Comparison of ENCODE assay signal across 1 cellular context in the genomic region with DNA sequence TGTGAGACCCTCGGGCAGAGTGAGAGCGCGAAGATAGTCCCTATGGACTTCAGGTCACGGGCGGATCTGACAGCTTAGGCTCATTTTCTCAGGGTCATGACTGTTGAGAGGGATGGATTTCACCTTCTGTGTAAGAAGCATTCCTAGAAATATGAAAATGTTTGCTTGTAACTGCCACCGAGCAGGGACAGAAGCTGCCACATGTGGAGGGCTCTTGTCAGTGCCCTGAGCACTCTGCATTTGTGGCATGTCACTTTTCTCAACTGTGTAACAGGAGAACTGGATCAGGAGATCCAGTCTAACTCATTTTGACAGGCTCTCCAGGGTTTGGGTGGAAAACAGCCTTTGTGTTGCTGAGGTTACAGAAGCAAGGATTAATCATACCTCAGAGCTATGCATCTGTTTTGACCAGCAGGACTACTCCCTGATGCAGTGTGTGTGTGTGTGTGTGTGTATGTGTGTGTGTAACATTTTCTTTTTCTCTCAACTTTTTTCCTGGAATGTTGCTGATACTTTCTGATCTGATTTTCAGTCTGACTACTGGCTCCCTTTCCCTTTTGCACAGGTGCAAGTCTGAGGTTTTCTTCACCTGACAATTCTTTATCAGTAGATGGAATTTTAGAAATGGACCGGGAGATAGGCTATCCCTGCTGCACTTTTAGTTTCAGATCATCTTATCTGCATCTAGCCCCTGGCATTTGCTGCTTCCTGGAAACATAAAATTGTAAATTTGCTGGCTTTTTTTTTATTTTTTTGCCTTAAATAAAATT.
TF ChIP-seq lines count a peak whose summit lies in the region.

No MANE protein-coding gene starts in this region.

TF ChIP-seq in SK-N-SH treated with all-trans-retinoic acid at 6 μM for 48 hours, 23 proteins besides CTCF, POLR2A, EP300 and RAD21 (continued from another document):
- TF ChIP-seq, protein P1, sequence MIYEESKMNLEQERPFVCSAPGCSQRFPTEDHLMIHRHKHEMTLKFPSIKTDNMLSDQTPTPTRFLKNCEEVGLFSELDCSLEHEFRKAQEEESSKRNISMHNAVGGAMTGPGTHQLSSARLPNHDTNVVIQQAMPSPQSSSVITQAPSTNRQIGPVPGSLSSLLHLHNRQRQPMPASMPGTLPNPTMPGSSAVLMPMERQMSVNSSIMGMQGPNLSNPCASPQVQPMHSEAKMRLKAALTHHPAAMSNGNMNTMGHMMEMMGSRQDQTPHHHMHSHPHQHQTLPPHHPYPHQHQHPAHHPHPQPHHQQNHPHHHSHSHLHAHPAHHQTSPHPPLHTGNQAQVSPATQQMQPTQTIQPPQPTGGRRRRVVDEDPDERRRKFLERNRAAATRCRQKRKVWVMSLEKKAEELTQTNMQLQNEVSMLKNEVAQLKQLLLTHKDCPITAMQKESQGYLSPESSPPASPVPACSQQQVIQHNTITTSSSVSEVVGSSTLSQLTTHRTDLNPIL (CRISPR knock-in tag; IDR thresholded peaks at IDR 0.05; ENCODE audit: low read depth) = no peak
- TF ChIP-seq RARB (CRISPR knock-in tag; IDR thresholded peaks at IDR 0.05) = no peak
- no peak for TF ChIP-seq ESRRG (CRISPR knock-in tag; IDR thresholded peaks at IDR 0.05)
- no peak for TF ChIP-seq ZNF70 (CRISPR knock-in tag; IDR thresholded peaks at IDR 0.05)
- peak; percentile 14; the same call in 1 of the 2 replicates for TF ChIP-seq SNAI2 (CRISPR knock-in tag; IDR thresholded peaks at IDR 0.05)
- TF ChIP-seq ZNF565 (CRISPR knock-in tag; conservative IDR thresholded peaks at IDR 0.05; ENCODE audit: low read depth) = no peak
- TF ChIP-seq OSR1 (CRISPR knock-in tag; IDR thresholded peaks at IDR 0.05) = no peak
- TF ChIP-seq, protein P2, sequence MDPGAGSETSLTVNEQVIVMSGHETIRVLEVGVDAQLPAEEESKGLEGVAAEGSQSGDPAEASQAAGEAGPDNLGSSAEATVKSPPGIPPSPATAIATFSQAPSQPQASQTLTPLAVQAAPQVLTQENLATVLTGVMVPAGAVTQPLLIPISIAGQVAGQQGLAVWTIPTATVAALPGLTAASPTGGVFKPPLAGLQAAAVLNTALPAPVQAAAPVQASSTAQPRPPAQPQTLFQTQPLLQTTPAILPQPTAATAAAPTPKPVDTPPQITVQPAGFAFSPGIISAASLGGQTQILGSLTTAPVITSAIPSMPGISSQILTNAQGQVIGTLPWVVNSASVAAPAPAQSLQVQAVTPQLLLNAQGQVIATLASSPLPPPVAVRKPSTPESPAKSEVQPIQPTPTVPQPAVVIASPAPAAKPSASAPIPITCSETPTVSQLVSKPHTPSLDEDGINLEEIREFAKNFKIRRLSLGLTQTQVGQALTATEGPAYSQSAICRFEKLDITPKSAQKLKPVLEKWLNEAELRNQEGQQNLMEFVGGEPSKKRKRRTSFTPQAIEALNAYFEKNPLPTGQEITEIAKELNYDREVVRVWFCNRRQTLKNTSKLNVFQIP (CRISPR knock-in tag; IDR thresholded peaks at IDR 0.05; ENCODE audit: borderline replicate concordance, low read depth) = no peak
- TF ChIP-seq, protein P3, sequence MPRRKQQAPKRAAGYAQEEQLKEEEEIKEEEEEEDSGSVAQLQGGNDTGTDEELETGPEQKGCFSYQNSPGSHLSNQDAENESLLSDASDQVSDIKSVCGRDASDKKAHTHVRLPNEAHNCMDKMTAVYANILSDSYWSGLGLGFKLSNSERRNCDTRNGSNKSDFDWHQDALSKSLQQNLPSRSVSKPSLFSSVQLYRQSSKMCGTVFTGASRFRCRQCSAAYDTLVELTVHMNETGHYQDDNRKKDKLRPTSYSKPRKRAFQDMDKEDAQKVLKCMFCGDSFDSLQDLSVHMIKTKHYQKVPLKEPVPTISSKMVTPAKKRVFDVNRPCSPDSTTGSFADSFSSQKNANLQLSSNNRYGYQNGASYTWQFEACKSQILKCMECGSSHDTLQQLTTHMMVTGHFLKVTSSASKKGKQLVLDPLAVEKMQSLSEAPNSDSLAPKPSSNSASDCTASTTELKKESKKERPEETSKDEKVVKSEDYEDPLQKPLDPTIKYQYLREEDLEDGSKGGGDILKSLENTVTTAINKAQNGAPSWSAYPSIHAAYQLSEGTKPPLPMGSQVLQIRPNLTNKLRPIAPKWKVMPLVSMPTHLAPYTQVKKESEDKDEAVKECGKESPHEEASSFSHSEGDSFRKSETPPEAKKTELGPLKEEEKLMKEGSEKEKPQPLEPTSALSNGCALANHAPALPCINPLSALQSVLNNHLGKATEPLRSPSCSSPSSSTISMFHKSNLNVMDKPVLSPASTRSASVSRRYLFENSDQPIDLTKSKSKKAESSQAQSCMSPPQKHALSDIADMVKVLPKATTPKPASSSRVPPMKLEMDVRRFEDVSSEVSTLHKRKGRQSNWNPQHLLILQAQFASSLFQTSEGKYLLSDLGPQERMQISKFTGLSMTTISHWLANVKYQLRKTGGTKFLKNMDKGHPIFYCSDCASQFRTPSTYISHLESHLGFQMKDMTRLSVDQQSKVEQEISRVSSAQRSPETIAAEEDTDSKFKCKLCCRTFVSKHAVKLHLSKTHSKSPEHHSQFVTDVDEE (CRISPR knock-in tag; IDR thresholded peaks at IDR 0.05) = peak; percentile 67; the same call in 1 of the 2 replicates
- no peak for TF ChIP-seq CSDC2 (CRISPR knock-in tag; IDR thresholded peaks at IDR 0.05)
- peak; percentile 57 for TF ChIP-seq ISL1 (CRISPR knock-in tag; IDR thresholded peaks at IDR 0.05)
- no peak for TF ChIP-seq ZNF8 (CRISPR knock-in tag; IDR thresholded peaks at IDR 0.05)
- TF ChIP-seq, protein P4, sequence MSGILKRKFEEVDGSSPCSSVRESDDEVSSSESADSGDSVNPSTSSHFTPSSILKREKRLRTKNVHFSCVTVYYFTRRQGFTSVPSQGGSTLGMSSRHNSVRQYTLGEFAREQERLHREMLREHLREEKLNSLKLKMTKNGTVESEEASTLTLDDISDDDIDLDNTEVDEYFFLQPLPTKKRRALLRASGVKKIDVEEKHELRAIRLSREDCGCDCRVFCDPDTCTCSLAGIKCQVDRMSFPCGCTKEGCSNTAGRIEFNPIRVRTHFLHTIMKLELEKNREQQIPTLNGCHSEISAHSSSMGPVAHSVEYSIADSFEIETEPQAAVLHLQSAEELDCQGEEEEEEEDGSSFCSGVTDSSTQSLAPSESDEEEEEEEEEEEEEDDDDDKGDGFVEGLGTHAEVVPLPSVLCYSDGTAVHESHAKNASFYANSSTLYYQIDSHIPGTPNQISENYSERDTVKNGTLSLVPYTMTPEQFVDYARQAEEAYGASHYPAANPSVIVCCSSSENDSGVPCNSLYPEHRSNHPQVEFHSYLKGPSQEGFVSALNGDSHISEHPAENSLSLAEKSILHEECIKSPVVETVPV (CRISPR knock-in tag; IDR thresholded peaks at IDR 0.05) = no peak
- TF ChIP-seq TCF4 (CRISPR knock-in tag; IDR thresholded peaks at IDR 0.05; ENCODE audit: borderline replicate concordance) = peak; percentile 57; the same call in 1 of the 2 replicates
- no peak for TF ChIP-seq ZFP3 (CRISPR knock-in tag; IDR thresholded peaks at IDR 0.05)
- TF ChIP-seq PPARA (CRISPR knock-in tag; IDR thresholded peaks at IDR 0.05; ENCODE audit: borderline replicate concordance) = no peak
- no peak for TF ChIP-seq TOX (CRISPR knock-in tag; IDR thresholded peaks at IDR 0.05; ENCODE audit: borderline replicate concordance)
- TF ChIP-seq, protein P5, sequence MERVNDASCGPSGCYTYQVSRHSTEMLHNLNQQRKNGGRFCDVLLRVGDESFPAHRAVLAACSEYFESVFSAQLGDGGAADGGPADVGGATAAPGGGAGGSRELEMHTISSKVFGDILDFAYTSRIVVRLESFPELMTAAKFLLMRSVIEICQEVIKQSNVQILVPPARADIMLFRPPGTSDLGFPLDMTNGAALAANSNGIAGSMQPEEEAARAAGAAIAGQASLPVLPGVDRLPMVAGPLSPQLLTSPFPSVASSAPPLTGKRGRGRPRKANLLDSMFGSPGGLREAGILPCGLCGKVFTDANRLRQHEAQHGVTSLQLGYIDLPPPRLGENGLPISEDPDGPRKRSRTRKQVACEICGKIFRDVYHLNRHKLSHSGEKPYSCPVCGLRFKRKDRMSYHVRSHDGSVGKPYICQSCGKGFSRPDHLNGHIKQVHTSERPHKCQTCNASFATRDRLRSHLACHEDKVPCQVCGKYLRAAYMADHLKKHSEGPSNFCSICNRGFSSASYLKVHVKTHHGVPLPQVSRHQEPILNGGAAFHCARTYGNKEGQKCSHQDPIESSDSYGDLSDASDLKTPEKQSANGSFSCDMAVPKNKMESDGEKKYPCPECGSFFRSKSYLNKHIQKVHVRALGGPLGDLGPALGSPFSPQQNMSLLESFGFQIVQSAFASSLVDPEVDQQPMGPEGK (CRISPR knock-in tag; IDR thresholded peaks at IDR 0.05; ENCODE audit: borderline replicate concordance) = no peak
- no peak for TF ChIP-seq GLIS3 (CRISPR knock-in tag; IDR thresholded peaks at IDR 0.05)
- TF ChIP-seq ZC3H10 (CRISPR knock-in tag; IDR thresholded peaks at IDR 0.05) = no peak
- TF ChIP-seq ARNTL (CRISPR knock-in tag; IDR thresholded peaks at IDR 0.05; ENCODE audit: borderline replicate concordance, low read depth) = no peak
- no peak; the same call in 1 of the 2 replicates for TF ChIP-seq ZFP30 (CRISPR knock-in tag; IDR thresholded peaks at IDR 0.05)
